ENCODE assay signal across 1 cellular context in the genomic region with DNA sequence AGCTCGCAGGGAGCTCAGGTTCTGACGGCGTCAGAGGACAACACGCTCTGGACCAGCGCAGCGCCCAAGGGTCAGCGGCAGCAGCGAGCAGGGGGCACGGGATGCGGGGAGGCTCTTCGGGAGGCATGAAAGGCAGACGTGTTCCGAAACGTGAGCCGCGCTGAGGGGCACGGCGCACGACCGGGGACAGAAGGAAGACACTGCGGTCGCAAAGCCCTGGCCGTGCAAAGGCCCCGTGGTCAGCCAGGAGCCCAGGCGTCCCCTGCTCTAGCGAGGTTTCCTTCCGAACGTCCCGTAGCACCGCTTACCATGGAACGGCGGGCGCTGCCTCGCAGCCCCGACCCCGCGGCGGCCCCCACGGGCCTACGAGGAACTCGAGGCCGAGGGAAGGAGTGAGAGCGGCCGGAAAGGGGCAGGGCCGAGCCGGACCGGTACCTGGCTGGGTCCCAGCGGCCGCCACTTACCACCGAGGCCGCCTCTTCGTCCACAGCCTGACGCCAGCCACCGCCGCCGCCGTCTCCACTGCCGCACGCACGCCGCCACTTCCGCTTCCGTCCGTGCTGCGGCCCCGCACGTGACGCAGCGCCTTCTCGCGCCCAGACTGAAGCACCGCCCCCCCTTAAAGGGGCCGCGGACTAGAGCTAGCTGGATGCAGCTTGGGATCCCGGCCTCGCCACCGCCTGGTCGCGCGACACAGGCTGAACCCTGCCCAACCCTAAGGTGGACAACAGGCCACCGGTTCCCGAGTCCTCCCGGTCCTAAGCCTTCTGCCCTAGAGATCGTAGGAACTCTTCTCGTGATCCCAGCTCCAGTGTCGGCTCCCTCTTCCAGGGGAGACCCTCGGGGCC.
TF ChIP-seq lines count a peak whose summit lies in the region.

No MANE protein-coding gene starts in this region.

TF ChIP-seq in WTC11, 78 proteins besides CTCF, POLR2A, EP300 and RAD21 (continued from another document):
- TF ChIP-seq NFYB (CRISPR knock-in tag; conservative IDR thresholded peaks at IDR 0.05; ENCODE audit: low read depth) (peak; percentile 26; the same call in 1 of the 2 replicates), ELF4 (CRISPR knock-in tag; IDR thresholded peaks at IDR 0.05; ENCODE audit: low read depth) (peak; percentile 38; the same call in 1 of the 2 replicates), PRDM15 (CRISPR knock-in tag; IDR thresholded peaks at IDR 0.05) (peak; percentile 58), FOXJ3 (CRISPR knock-in tag; IDR thresholded peaks at IDR 0.05; ENCODE audit: borderline replicate concordance) (0 out of 2 replicates have a peak, but pooled peaks have one; percentile 56), TEAD4 (CRISPR knock-in tag; IDR thresholded peaks at IDR 0.05) (no peak), ZNF121 (CRISPR knock-in tag; IDR thresholded peaks at IDR 0.05) (peak; percentile 33; the same call in 1 of the 2 replicates), TEAD1 (CRISPR knock-in tag; IDR thresholded peaks at IDR 0.05) (peak; percentile 88), PRRX2 (CRISPR knock-in tag; IDR thresholded peaks at IDR 0.05) (peak; percentile 70; the same call in 1 of the 2 replicates), NR3C1 (CRISPR knock-in tag; conservative IDR thresholded peaks at IDR 0.05; ENCODE audit: low read depth) (no peak), ZNF263 (CRISPR knock-in tag; IDR thresholded peaks at IDR 0.05; ENCODE audit: low read depth) (no peak)
- TF ChIP-seq, protein P1, sequence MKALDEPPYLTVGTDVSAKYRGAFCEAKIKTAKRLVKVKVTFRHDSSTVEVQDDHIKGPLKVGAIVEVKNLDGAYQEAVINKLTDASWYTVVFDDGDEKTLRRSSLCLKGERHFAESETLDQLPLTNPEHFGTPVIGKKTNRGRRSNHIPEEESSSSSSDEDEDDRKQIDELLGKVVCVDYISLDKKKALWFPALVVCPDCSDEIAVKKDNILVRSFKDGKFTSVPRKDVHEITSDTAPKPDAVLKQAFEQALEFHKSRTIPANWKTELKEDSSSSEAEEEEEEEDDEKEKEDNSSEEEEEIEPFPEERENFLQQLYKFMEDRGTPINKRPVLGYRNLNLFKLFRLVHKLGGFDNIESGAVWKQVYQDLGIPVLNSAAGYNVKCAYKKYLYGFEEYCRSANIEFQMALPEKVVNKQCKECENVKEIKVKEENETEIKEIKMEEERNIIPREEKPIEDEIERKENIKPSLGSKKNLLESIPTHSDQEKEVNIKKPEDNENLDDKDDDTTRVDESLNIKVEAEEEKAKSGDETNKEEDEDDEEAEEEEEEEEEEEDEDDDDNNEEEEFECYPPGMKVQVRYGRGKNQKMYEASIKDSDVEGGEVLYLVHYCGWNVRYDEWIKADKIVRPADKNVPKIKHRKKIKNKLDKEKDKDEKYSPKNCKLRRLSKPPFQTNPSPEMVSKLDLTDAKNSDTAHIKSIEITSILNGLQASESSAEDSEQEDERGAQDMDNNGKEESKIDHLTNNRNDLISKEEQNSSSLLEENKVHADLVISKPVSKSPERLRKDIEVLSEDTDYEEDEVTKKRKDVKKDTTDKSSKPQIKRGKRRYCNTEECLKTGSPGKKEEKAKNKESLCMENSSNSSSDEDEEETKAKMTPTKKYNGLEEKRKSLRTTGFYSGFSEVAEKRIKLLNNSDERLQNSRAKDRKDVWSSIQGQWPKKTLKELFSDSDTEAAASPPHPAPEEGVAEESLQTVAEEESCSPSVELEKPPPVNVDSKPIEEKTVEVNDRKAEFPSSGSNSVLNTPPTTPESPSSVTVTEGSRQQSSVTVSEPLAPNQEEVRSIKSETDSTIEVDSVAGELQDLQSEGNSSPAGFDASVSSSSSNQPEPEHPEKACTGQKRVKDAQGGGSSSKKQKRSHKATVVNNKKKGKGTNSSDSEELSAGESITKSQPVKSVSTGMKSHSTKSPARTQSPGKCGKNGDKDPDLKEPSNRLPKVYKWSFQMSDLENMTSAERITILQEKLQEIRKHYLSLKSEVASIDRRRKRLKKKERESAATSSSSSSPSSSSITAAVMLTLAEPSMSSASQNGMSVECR (CRISPR knock-in tag; IDR thresholded peaks at IDR 0.05; ENCODE audit: borderline replicate concordance) = peak; percentile 73; the same call in 1 of the 2 replicates
- TF ChIP-seq, protein P2, sequence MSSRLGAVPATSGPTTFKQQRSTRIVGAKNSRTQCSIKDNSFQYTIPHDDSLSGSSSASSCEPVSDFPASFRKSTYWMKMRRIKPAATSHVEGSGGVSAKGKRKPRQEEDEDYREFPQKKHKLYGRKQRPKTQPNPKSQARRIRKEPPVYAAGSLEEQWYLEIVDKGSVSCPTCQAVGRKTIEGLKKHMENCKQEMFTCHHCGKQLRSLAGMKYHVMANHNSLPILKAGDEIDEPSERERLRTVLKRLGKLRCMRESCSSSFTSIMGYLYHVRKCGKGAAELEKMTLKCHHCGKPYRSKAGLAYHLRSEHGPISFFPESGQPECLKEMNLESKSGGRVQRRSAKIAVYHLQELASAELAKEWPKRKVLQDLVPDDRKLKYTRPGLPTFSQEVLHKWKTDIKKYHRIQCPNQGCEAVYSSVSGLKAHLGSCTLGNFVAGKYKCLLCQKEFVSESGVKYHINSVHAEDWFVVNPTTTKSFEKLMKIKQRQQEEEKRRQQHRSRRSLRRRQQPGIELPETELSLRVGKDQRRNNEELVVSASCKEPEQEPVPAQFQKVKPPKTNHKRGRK (CRISPR knock-in tag; IDR thresholded peaks at IDR 0.05; ENCODE audit: borderline replicate concordance) = no peak
